25 cellular contexts compared by ENCODE assay signal in genomic region chrX:80120335-80120734, GRCh38.
"Had no signal": no experiment of that assay in that cellular context is flagged by ENCODE, and none has a peak within 500 bp of the region (broad histone marks: within the 10 kb centered on the region; RNA-seq: fewer than 3 reads in every experiment).

No MANE protein-coding gene starts in this region.

- H3K9ac ChIP-seq: neural progenitor cell, parathyroid adenoma had no signal

- H3K36me3 ChIP-seq: neural progenitor cell, ovary, right lobe of liver, sigmoid colon, stomach, thoracic aorta, thyroid gland, tibial nerve, upper lobe of right lung, uterus had no signal

- H3K4me1 ChIP-seq: neural progenitor cell, parathyroid adenoma, psoas muscle, right lobe of liver, sigmoid colon, stomach, thyroid gland, tibial nerve, upper lobe of right lung, uterus had no signal

- ATAC-seq: natural killer cell; psoas muscle; right cardiac atrium; right lobe of liver; stimulated activated effector memory CD8-positive, alpha-beta T cell treated with anti-CD3 and anti-CD28 coated beads, Interleukin-12 subunit alpha, Interleukin-12 subunit beta, amount 100 ng/mL, for 72 hours; stimulated activated naive B cell treated with anti-CD40 and anti-IgM and Interleukin-4, amounts not matched to agents 10 μg/mL and 1 μg/mL and 100 μg/mL, for 72 hours; upper lobe of right lung had no signal

- H3K27me3 ChIP-seq: neural progenitor cell, ovary, right lobe of liver, sigmoid colon, stomach, thyroid gland, upper lobe of right lung, uterus had no signal

- H3K4me3 ChIP-seq: neural progenitor cell, ovary, psoas muscle, right lobe of liver, sigmoid colon, stomach, thoracic aorta, thyroid gland, tibial nerve, upper lobe of right lung, uterus had no signal

- H3K27ac ChIP-seq: neural progenitor cell, ovary, parathyroid adenoma, psoas muscle, right lobe of liver, sigmoid colon, stomach, thoracic aorta, thyroid gland, tibial nerve, upper lobe of right lung, uterus had no signal

- DNase-seq: natural killer cell; occipital lobe; ovary; posterior cingulate gyrus; psoas muscle; right cardiac atrium; right lobe of liver; sigmoid colon; small intestine; stimulated activated CD4-positive, alpha-beta T cell treated with anti-CD3 and anti-CD28 coated beads, Interleukin-15, amount 100 ng/mL, for 24 hours; stimulated activated CD4-positive, alpha-beta T cell treated with anti-CD3 and anti-CD28 coated beads, Interleukin-2, amount 100 ng/mL, for 24 hours; stimulated activated CD4-positive, alpha-beta T cell treated with anti-CD3 and anti-CD28 coated beads, Interleukin-2, amount 100 ng/mL, for 48 hours; stimulated activated CD4-positive, alpha-beta T cell treated with anti-CD3 and anti-CD28 coated beads, Interleukin-4, amount 100 ng/mL, for 24 hours; stimulated activated naive B cell treated with anti-CD40 and anti-IgM and Interleukin-4, amounts not matched to agents 10 μg/mL and 1 μg/mL and 100 μg/mL, for 72 hours; stimulated activated naive CD4-positive, alpha-beta T cell treated with Interleukin-2 at 50 U/mL for 16 hours; stomach; thyroid gland; trophoblast cell; upper lobe of right lung; uterus had no signal

- H3K9me3 ChIP-seq: ovary, psoas muscle, right lobe of liver, sigmoid colon, thoracic aorta, thyroid gland, tibial nerve, upper lobe of right lung, uterus had no signal
